ENCODE assay signal across 21 cellular contexts in the genomic region with DNA sequence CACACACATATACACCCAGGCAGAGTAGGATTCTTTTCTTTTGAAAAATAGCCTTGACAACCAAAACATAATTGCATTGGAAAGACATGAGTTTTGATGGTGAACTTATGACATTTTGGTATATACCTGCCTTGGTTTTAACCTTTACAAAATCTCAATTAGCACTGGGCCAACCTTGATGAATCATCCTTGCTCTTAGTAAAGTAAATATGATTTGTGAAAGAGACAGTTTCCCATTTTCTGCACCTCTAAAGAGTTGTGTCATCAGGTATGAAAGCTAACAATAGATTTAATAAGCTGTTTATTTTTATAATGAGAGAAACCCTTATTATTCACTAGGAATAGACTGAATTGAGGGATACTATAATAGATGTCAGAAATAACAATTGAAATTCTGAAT.
"Had no signal": no experiment of that assay in that cellular context is flagged by ENCODE, and none has a peak within 500 bp of the region (broad histone marks: within the 10 kb centered on the region; RNA-seq: fewer than 3 reads in every experiment).

No MANE protein-coding gene starts in this region.

- FAIRE-seq: astrocyte, endometrium had no signal

- H3K9me3 ChIP-seq: adrenal gland, right lobe of liver, suprapubic skin, tibial nerve had no signal

- H3K27ac ChIP-seq: adrenal gland, right lobe of liver, skin epidermis, suprapubic skin, tibial nerve had no signal

- H3K27me3 ChIP-seq: adrenal gland, right lobe of liver, suprapubic skin, tibial nerve had no signal

- H3K36me3 ChIP-seq: adrenal gland, right lobe of liver, suprapubic skin, tibial nerve had no signal

- H3K4me1 ChIP-seq: right lobe of liver had no signal

- H3K4me3 ChIP-seq: adrenal gland, lung, right lobe of liver, skin epidermis, suprapubic skin, tibial nerve had no signal

- ATAC-seq: activated naive CD4-positive, alpha-beta T cell treated with anti-CD3 and anti-CD28 coated beads, Interleukin-2, amount 50 U/mL, for 72 hours; activated T-helper 17 cell treated with anti-CD3 and anti-CD28 coated beads, Interleukin-2, amount 50 U/mL, for 72 hours; left lobe of liver; naive thymus-derived CD4-positive, alpha-beta T cell had no signal

- DNase-seq: activated CD4-positive, alpha-beta T cell treated with anti-CD3 and anti-CD28 coated beads for 1 hour; activated T-cell treated with anti-CD3 and anti-CD28 coated beads, Interleukin-2, amount 50 U/mL, for 1 hour; adrenal gland; cerebellar nuclear complex; cortex of kidney; erythroblast; foreskin fibroblast; naive thymus-derived CD4-positive, alpha-beta T cell; occipital lobe; right lobe of liver; stimulated activated CD4-positive, alpha-beta T cell treated with anti-CD3 and anti-CD28 coated beads, Interleukin-1b, Interleukin-23, amount 100 ng/mL, for 48 hours; T-helper 9 cell had no signal
